ENCODE assay signal across 14 cellular contexts in genomic region chr9:92974161-92974661, GRCh38. TPM values are rescaled to one million over a fixed set of nuclear protein-coding genes. Genes with fewer than 3 reads are reported as not detected.
DNase-seq lines count a peak whose midpoint lies in the region; ATAC-seq and TF ChIP-seq lines count a peak whose summit lies in the region.
"Had no signal": no experiment of that assay in that cellular context is flagged by ENCODE, and none has a peak within 500 bp of the region (broad histone marks: within the 10 kb centered on the region; RNA-seq: fewer than 3 reads in every experiment).

No MANE protein-coding gene starts in this region.

- H3K27ac ChIP-seq in CD8-positive, alpha-beta T cell (ENCODE audit: low read depth, low read length): peak overlapping the region; percentile 25
- H3K27ac ChIP-seq in PC-3 (ENCODE audit: low read length): peak overlapping the region; percentile 47
- H3K27ac ChIP-seq in neuronal stem cell (replicated peaks; ENCODE audit: low read length): no peak overlapping the region
- H3K27ac ChIP-seq in GM23338 (ENCODE audit: low read depth): no peak overlapping the region
- no peak overlapping the region for H3K27ac ChIP-seq in esophagus squamous epithelium
- H3K27ac ChIP-seq: adrenal gland, gastrocnemius medialis had no signal

- peak overlapping the region; percentile 79 for H3K18ac ChIP-seq in neuronal stem cell (ENCODE audit: low read length)

- H4K20me1 ChIP-seq in PC-3 (ENCODE audit: low read length) (no peaks in the 10 kb centered on the region), GM23338 (replicated peaks; ENCODE audit: insufficient read depth) (no peaks in the 10 kb centered on the region)

- no peak for ATAC-seq in CD8-positive, alpha-beta T cell
- ATAC-seq in PC-3: peak; percentile 78
- peak; percentile 23 for ATAC-seq in esophagus mucosa
- no peak for ATAC-seq in GM23338
- ATAC-seq: gastrocnemius medialis had no signal

- no peak for TF ChIP-seq CTCF in CD8-positive, alpha-beta T cell (IDR thresholded peaks at IDR 0.05)
- no peak for TF ChIP-seq CTCF in PC-3 (conservative IDR thresholded peaks at IDR 0.05; ENCODE audit: low read depth, low read length)
- no peak for TF ChIP-seq CTCF in GM23338 (conservative IDR thresholded peaks at IDR 0.05; ENCODE audit: low read depth in 2 of 2)
- TF ChIP-seq CTCF in esophagus squamous epithelium (IDR thresholded peaks at IDR 0.05): no peak

- no peak overlapping the region for H2AK5ac ChIP-seq in neuronal stem cell (ENCODE audit: low read depth, low read length)

- no peaks in the 10 kb centered on the region for H3K79me1 ChIP-seq in neuronal stem cell (ENCODE audit: low read depth, low read length)

- H3K4me3 ChIP-seq in CD8-positive, alpha-beta T cell (ENCODE audit: low read depth, low read length): peak overlapping the region; percentile 44
- peak overlapping the region; percentile 32; the same call in 1 of the 2 replicates for H3K4me3 ChIP-seq in PC-3 (ENCODE audit: low read length)
- no peak overlapping the region for H3K4me3 ChIP-seq in neuronal stem cell (ENCODE audit: low read length in 2 of 2)
- no peak overlapping the region for H3K4me3 ChIP-seq in GM23338
- no peak overlapping the region for H3K4me3 ChIP-seq in esophagus squamous epithelium
- H3K4me3 ChIP-seq: adrenal gland, gastrocnemius medialis had no signal

- no peak overlapping the region for H3K14ac ChIP-seq in neuronal stem cell (ENCODE audit: low read length)

- H3K27me3 ChIP-seq in CD8-positive, alpha-beta T cell (ENCODE audit: insufficient read depth, low read length): no peaks in the 10 kb centered on the region
- H3K27me3 ChIP-seq in PC-3 (ENCODE audit: low read length) (no peaks in the 10 kb centered on the region), neuronal stem cell (ENCODE audit: control insufficient read depth in 3 of 3, insufficient read depth in 3 of 3, low read depth in 1 of 3, low read length in 3 of 3) (no peaks in the 10 kb centered on the region), GM23338 (ENCODE audit: insufficient read depth) (no peaks in the 10 kb centered on the region), esophagus squamous epithelium (no peaks in the 10 kb centered on the region)
- H3K27me3 ChIP-seq: adrenal gland, gastrocnemius medialis had no signal

- H2BK15ac ChIP-seq in neuronal stem cell (ENCODE audit: low read length): no peak overlapping the region

- H3K4me2 ChIP-seq in PC-3 (ENCODE audit: low read length) (peak overlapping the region; percentile 68), neuronal stem cell (ENCODE audit: insufficient read depth, low read length, poor library complexity, severe bottlenecking) (no peak overlapping the region), GM23338 (no peak overlapping the region)

- H2BK120ac ChIP-seq in neuronal stem cell (ENCODE audit: low read depth, low read length): no peak overlapping the region

- no peak overlapping the region for H3K4ac ChIP-seq in neuronal stem cell (ENCODE audit: low read length)

- peak overlapping the region; percentile 81 for H3K27ac Mint-ChIP-seq in CD8-positive, alpha-beta T cell
- no peak overlapping the region for H3K27ac Mint-ChIP-seq in GM23338

- peak overlapping the region; percentile 90 for H4K91ac ChIP-seq in neuronal stem cell (ENCODE audit: low read depth, low read length, poor library complexity)

- H2BK12ac ChIP-seq in neuronal stem cell (ENCODE audit: low read length): peak overlapping the region; percentile 96

- H3K4me1 Mint-ChIP-seq in CD8-positive, alpha-beta T cell (ENCODE audit: low read depth): peaks cover 85% of the 10 kb centered on the region
- H3K4me1 Mint-ChIP-seq in GM23338: peaks cover 51% of the 10 kb centered on the region

- peak overlapping the region; percentile 66 for H3K4me3 Mint-ChIP-seq in CD8-positive, alpha-beta T cell
- no peak overlapping the region for H3K4me3 Mint-ChIP-seq in GM23338

- TF ChIP-seq POLR2A in esophagus squamous epithelium (IDR thresholded peaks at IDR 0.05): no peak

- H3K36me3 Mint-ChIP-seq in CD8-positive, alpha-beta T cell: peaks cover 75% of the 10 kb centered on the region
- peaks cover 2% of the 10 kb centered on the region; the same call in 1 of the 3 replicates for H3K36me3 Mint-ChIP-seq in GM23338 (ENCODE audit: low read depth)

- no TSS peak for BruUV-seq in PC-3 (replicated peaks; lab: Mats Ljungman, UMichigan)

- no peak for DNase-seq in CD8-positive, alpha-beta T cell
- peak; percentile 79 for DNase-seq in PC-3
- no peak for DNase-seq in neuronal stem cell (ENCODE audit: low spot score)
- DNase-seq in GM03348 (ENCODE audit: low spot score): no peak
- no peak for DNase-seq in GM23338 (ENCODE audit: low spot score)
- no peak for DNase-seq in activated gamma-delta T cell treated with Interleukin-2 at 50 U/mL for 16 hours
- DNase-seq in esophagus squamous epithelium (lab: John Stamatoyannopoulos, UW): no peak
- DNase-seq: activated CD4-positive, alpha-beta T cell treated with anti-CD3 and anti-CD28 coated beads for 4 hours; gastrocnemius medialis; kidney glomerular epithelial cell; NCI-H2081 had no signal

- H3K79me2 ChIP-seq in PC-3 (ENCODE audit: low read length): no peaks in the 10 kb centered on the region
- H3K79me2 ChIP-seq in GM23338 (replicated peaks; ENCODE audit: insufficient read depth): no peaks in the 10 kb centered on the region

- no peaks in the 10 kb centered on the region for H3K9me2 ChIP-seq in PC-3 (replicated peaks; ENCODE audit: low read length)
- no peaks in the 10 kb centered on the region for H3K9me2 ChIP-seq in GM23338 (ENCODE audit: insufficient read depth)

- H3K9me3 Mint-ChIP-seq in CD8-positive, alpha-beta T cell: no peaks in the 10 kb centered on the region
- H3K9me3 Mint-ChIP-seq in GM23338: peaks cover 3% of the 10 kb centered on the region; the same call in 2 of the 3 replicates

- H4K8ac ChIP-seq in neuronal stem cell (ENCODE audit: low read depth, low read length): no peak overlapping the region

- H3K9ac ChIP-seq in PC-3 (ENCODE audit: low read length) (0 out of 2 replicates have a peak overlapping the region, but pooled peaks have one; percentile 17), neuronal stem cell (ENCODE audit: low read depth, low read length, poor library complexity) (no peak overlapping the region)

- H3K36me3 ChIP-seq in CD8-positive, alpha-beta T cell (ENCODE audit: insufficient read depth, low read length): peaks cover 28% of the 10 kb centered on the region
- no peaks in the 10 kb centered on the region for H3K36me3 ChIP-seq in PC-3 (ENCODE audit: low read depth, low read length)
- no peaks in the 10 kb centered on the region for H3K36me3 ChIP-seq in neuronal stem cell (replicated peaks in 1 of 2; ENCODE audit: control insufficient read depth in 2 of 2, insufficient read depth in 2 of 2, low read length in 2 of 2)
- no peaks in the 10 kb centered on the region for H3K36me3 ChIP-seq in GM23338 (ENCODE audit: insufficient read depth)
- H3K36me3 ChIP-seq in esophagus squamous epithelium: peaks cover 0 to 6% (median 0%) of the 10 kb centered on the region in 3 donors
- H3K36me3 ChIP-seq: adrenal gland, gastrocnemius medialis had no signal

- peaks cover 91% of the 10 kb centered on the region for H3K4me1 ChIP-seq in CD8-positive, alpha-beta T cell (ENCODE audit: insufficient read depth, low read length)
- H3K4me1 ChIP-seq in PC-3 (ENCODE audit: insufficient read depth, low read length): peaks cover 32% of the 10 kb centered on the region
- H3K4me1 ChIP-seq in neuronal stem cell (ENCODE audit: control insufficient read depth in 2 of 2, insufficient read depth in 1 of 2, low read depth in 1 of 2, low read length in 2 of 2): peaks cover 16 to 20% of the 10 kb centered on the region in 2 donors
- H3K4me1 ChIP-seq in GM23338 (ENCODE audit: insufficient read depth): peaks cover 36% of the 10 kb centered on the region
- peaks cover 11 to 49% (median 15%) of the 10 kb centered on the region in 3 donors for H3K4me1 ChIP-seq in esophagus squamous epithelium
- H3K4me1 ChIP-seq: adrenal gland, gastrocnemius medialis had no signal

- H3K27me3 Mint-ChIP-seq in CD8-positive, alpha-beta T cell (ENCODE audit: low read depth): no peaks in the 10 kb centered on the region
- H3K27me3 Mint-ChIP-seq in GM23338 (ENCODE audit: insufficient read depth, low read depth, poor library complexity): peaks cover 11% of the 10 kb centered on the region

- H2AFZ ChIP-seq in PC-3 (ENCODE audit: low read length): peak overlapping the region; percentile 52
- no peak overlapping the region for H2AFZ ChIP-seq in neuronal stem cell (ENCODE audit: low read length)
- no peak overlapping the region for H2AFZ ChIP-seq in GM23338

- POLR2A ChIA-PET in CD8-positive, alpha-beta T cell (lab: Charles Lee): interaction anchor here (1.1 to 3.6 kb wide), 3 partner anchors 9 to 28 kb away, joined by 3 to 25 read pairs (median 9); no protein-coding TSS in a partner anchor
- POLR2A ChIA-PET in PC-3 (lab: Charles Lee; ENCODE audit: unreplicated experiment): no interaction called here

- intact Hi-C loops in CD8-positive, alpha-beta T cell (cut with DNase I, micrococcal nuclease): no loop called here
- intact Hi-C loops in PC-3 (cut with micrococcal nuclease) (no loop called here), esophagus squamous epithelium (cut with DNase I) (no loop called here)

- peak overlapping the region; percentile 6 for H3K23ac ChIP-seq in neuronal stem cell (ENCODE audit: low read depth, low read length, poor library complexity)

- WGBS in neuronal stem cell (ENCODE audit: extremely low coverage in 2 of 2, insufficient read length in 2 of 2, insufficient replicate concordance in 1 of 2), 2 donors: no CpG with 5 or more reads among the region's 10 CpGs
- WGBS in esophagus squamous epithelium, 2 donors: 53 to 78% methylated on average over 6 to 8 of the region's 10 CpGs

- H3K9me3 ChIP-seq in CD8-positive, alpha-beta T cell (ENCODE audit: low read length): no peaks in the 10 kb centered on the region
- H3K9me3 ChIP-seq in PC-3 (ENCODE audit: low read length): no peaks in the 10 kb centered on the region
- no peaks in the 10 kb centered on the region for H3K9me3 ChIP-seq in neuronal stem cell (replicated peaks in 1 of 2; ENCODE audit: control insufficient read depth in 2 of 2, insufficient read depth in 1 of 2, low read depth in 1 of 2, low read length in 2 of 2)
- no peaks in the 10 kb centered on the region for H3K9me3 ChIP-seq in esophagus squamous epithelium
- H3K9me3 ChIP-seq: adrenal gland, gastrocnemius medialis had no signal

- H3F3A ChIP-seq in PC-3 (ENCODE audit: low read length, unreplicated experiment) (no peaks in the 10 kb centered on the region), GM23338 (replicated peaks; ENCODE audit: low read depth) (peaks cover 4% of the 10 kb centered on the region; the same call in 1 of the 2 replicates)

- H2BK5ac ChIP-seq in neuronal stem cell (ENCODE audit: low read length): peak overlapping the region; percentile 0

- CTCF ChIA-PET in CD8-positive, alpha-beta T cell (lab: Charles Lee): interaction anchor here (1.0 to 3.7 kb wide), 5 partner anchors 10 to 63 kb away, joined by 3 to 18 read pairs (median 9); no protein-coding TSS in a partner anchor
- CTCF ChIA-PET in PC-3 (lab: Charles Lee): no interaction called here

RNA-seq across cellular contexts. Expression of gene FGD3, which starts 26.9 kb away (rescaled TPM):
- 10 to 100 TPM; 87.8 to 99.3 TPM for total RNA-seq in CD8-positive, alpha-beta T cell
- 5.4 and 6.3 TPM in 2 replicates for total RNA-seq in PC-3 (2014; rRNA removed)
- 2.1 TPM for total RNA-seq in esophagus mucosa
- 0.47 TPM for polyA plus RNA-seq in neuronal stem cell (2013, experiment 1 of 2)
- polyA plus RNA-seq in neuronal stem cell (2013, experiment 2 of 2): 0.44 TPM
- total RNA-seq in GM23338 (2014; rRNA removed; shearing (Covaris generic)): 1.7 and 2.0 TPM in 2 replicates
- polyA plus RNA-seq in GM23338 (2016; fragmentation: Nextera tagmentation; extraction: Ambion mirVana): 0.57 and 0.95 TPM in 2 replicates
- total RNA-seq in esophagus squamous epithelium: 1 to 10 TPM; 2.4 to 6.5 (median 4.9) TPM
- polyA plus RNA-seq: BJ had no signal

Comparison
In these comparisons a context has a peak if more than half of its experiments do, and no peak if none do; other contexts are left out.
1. ATAC-seq: peak in PC-3 (single experiment) and esophagus mucosa (single experiment); none in CD8-positive, alpha-beta T cell (single experiment) and GM23338 (single experiment).
2. H3K27ac ChIP-seq: peak in CD8-positive, alpha-beta T cell (single experiment) and PC-3 (single experiment); none in neuronal stem cell (single experiment), GM23338 (single experiment) and esophagus squamous epithelium (0 of 4).
3. H3K4me3 ChIP-seq: peak in CD8-positive, alpha-beta T cell (single experiment) and PC-3 (single experiment); none in neuronal stem cell (0 of 2), GM23338 (single experiment) and esophagus squamous epithelium (0 of 4).
4. RNA of gene FGD3, which starts 26.9 kb away (total RNA-seq): 87.8 to 99.3 TPM in CD8-positive, alpha-beta T cell; 5.4 to 6.3 TPM in PC-3, 2.4 to 6.5 TPM in esophagus squamous epithelium, 2.1 TPM in esophagus mucosa (single experiment) and 1.7 to 2.0 TPM in GM23338; every median in the first group is over 10 times any median in the second.